ENCODE assay signal across 8 cellular contexts in genomic region chr16:21301168-21301894, GRCh38. TPM values are rescaled to one million over a fixed set of nuclear protein-coding genes. Genes with fewer than 3 reads are reported as not detected.
DNase-seq lines count a peak whose midpoint lies in the region; ATAC-seq and TF ChIP-seq lines count a peak whose summit lies in the region.

No MANE protein-coding gene starts in this region.

- peak overlapping the region; percentile 73 for H3K9ac ChIP-seq in SU-DHL-6 (ENCODE audit: low read length)

- H4K20me1 ChIP-seq in SU-DHL-6 (ENCODE audit: low read depth, low read length), result no peaks in the 10 kb centered on the region

- TF ChIP-seq CTCF in NB4 (IDR thresholded peaks at IDR 0.05; ENCODE audit: low read depth, low read length) (peak; percentile 1), SU-DHL-6 (IDR thresholded peaks at IDR 0.05; ENCODE audit: insufficient read depth, low read length, poor library complexity, severe bottlenecking) (peak; percentile 26), breast epithelium (IDR thresholded peaks at IDR 0.05) (peak in 1 of 3 donors; percentile 23)

- H3K27ac ChIP-seq in SU-DHL-6 (ENCODE audit: low read depth, low read length) (peak overlapping the region; percentile 65), breast epithelium (peak overlapping the region; percentile 74 to 86)

- TF ChIP-seq POLR2A in NB4 (IDR thresholded peaks at IDR 0.05; ENCODE audit: extremely low read depth, insufficient read length) (peak; percentile 54), breast epithelium (IDR thresholded peaks at IDR 0.05) (no peak)

- H3K9me2 ChIP-seq in SU-DHL-6 (replicated peaks; ENCODE audit: insufficient read depth, low read length), result no peaks in the 10 kb centered on the region

- peaks cover 12% of the 10 kb centered on the region; the same call in 1 of the 2 replicates for H3K79me2 ChIP-seq in SU-DHL-6 (ENCODE audit: insufficient read depth, low read length)

- H3K27me3 ChIP-seq in SU-DHL-6 (ENCODE audit: low read length) (no peaks in the 10 kb centered on the region), breast epithelium (no peaks in the 10 kb centered on the region)

- peak overlapping the region; percentile 29 for H2AFZ ChIP-seq in SU-DHL-6 (ENCODE audit: low read depth, low read length, severe bottlenecking)

- ATAC-seq in HG02610 (IDR thresholded peaks at IDR 0.05; ENCODE audit: unreplicated experiment), result peak; percentile 43

- H3K4me2 ChIP-seq in SU-DHL-6 (ENCODE audit: low read depth, low read length, poor library complexity, severe bottlenecking), result peak overlapping the region; percentile 91

- peaks cover 22% of the 10 kb centered on the region for H3F3A ChIP-seq in SU-DHL-6 (ENCODE audit: insufficient read depth)

- intact Hi-C loops in breast epithelium (cut with DNase I; ENCODE audit: low total_unique reads), result loop anchor here (5.0 kb wide), 1 partner anchor 449 kb away; no protein-coding TSS in a partner anchor

- H3K36me3 ChIP-seq in SU-DHL-6 (ENCODE audit: low read length), result no peaks in the 10 kb centered on the region
- H3K36me3 ChIP-seq in breast epithelium, result no peaks in the 10 kb centered on the region

- peak; percentile 20 to 44 for DNase-seq in NCI-H2081 (lab: John Stamatoyannopoulos, UW)
- DNase-seq in NCI-H2081 treated with DMSO at 0.1 percent for 48 hours (lab: John Stamatoyannopoulos, UW), result no peak
- DNase-seq in NB4 (ENCODE audit: low read depth), result peak; percentile 92
- DNase-seq in breast epithelium (ENCODE audit: low spot score in 2 of 2), result peak; percentile 70 to 72
- peak; percentile 66 for DNase-seq in iris pigment epithelial cell (ENCODE audit: low read depth)
- peak; percentile 45 for DNase-seq in stimulated activated CD4-positive, alpha-beta T cell treated with anti-CD3 and anti-CD28 coated beads, Interleukin-12 subunit alpha, Interleukin-12 subunit beta, amount 100 ng/mL, for 4 hours

- H3K9me3 ChIP-seq in SU-DHL-6 (ENCODE audit: insufficient read depth, low read length), result no peaks in the 10 kb centered on the region
- no peaks in the 10 kb centered on the region for H3K9me3 ChIP-seq in breast epithelium

- peak overlapping the region; percentile 78 for H3K4me3 ChIP-seq in NB4 (ENCODE audit: low read depth, low read length)
- H3K4me3 ChIP-seq in SU-DHL-6 (ENCODE audit: insufficient read depth, low read length, poor library complexity, severe bottlenecking), result peak overlapping the region; percentile 57
- peak overlapping the region; percentile 65 to 87 (median 76) for H3K4me3 ChIP-seq in breast epithelium

- H3K4me1 ChIP-seq in breast epithelium, result no peaks in the 10 kb centered on the region

RNA-seq across cellular contexts. Expression of gene CRYM, which starts 23.2 kb away (rescaled TPM):
- 1 to 10 TPM in 2 of 3 donors, under 1 TPM in 1; 0.98 to 5.0 (median 2.6) TPM for total RNA-seq in breast epithelium
